In genomic region chr19:33375156-33375744, GRCh38 we compare ENCODE assay signal across 9 cellular contexts. TPM values are rescaled to one million over a fixed set of nuclear protein-coding genes. Genes with fewer than 3 reads are reported as not detected.
DNase-seq lines count a peak whose midpoint lies in the region; ATAC-seq, FAIRE-seq and TF ChIP-seq lines count a peak whose summit lies in the region.
"Had no signal": no experiment of that assay in that cellular context is flagged by ENCODE, and none has a peak within 500 bp of the region (broad histone marks: within the 10 kb centered on the region; RNA-seq: fewer than 3 reads in every experiment).

No MANE protein-coding gene starts in this region.

- H3K27ac Mint-ChIP-seq in mesothelial cell of epicardium = no peak overlapping the region

- TF ChIP-seq POLR2A in A549 (IDR thresholded peaks at IDR 0.05; ENCODE audit: low read length) (no peak), GM12878 (IDR thresholded peaks at IDR 0.05; ENCODE audit: low read depth, low read length) (no peak), GM18505 (IDR thresholded peaks at IDR 0.05; ENCODE audit: borderline replicate concordance, extremely low read depth, insufficient read depth, insufficient read length) (no peak)

- FAIRE-seq in A549 (lab: Jason Lieb, UNC) = no peak
- no peak for FAIRE-seq in GM12878 (lab: Jason Lieb, UNC)

- peaks cover 6% of the 10 kb centered on the region for H3K36me3 Mint-ChIP-seq in mesothelial cell of epicardium

- peak overlapping the region; percentile 75 for H3K4me3 Mint-ChIP-seq in mesothelial cell of epicardium

- TF ChIP-seq RAD21 in A549 (conservative IDR thresholded peaks at IDR 0.05 in 1 of 2, IDR thresholded peaks at IDR 0.05 in 1 of 2) (no peak), GM12878 (IDR thresholded peaks at IDR 0.05; ENCODE audit: insufficient read depth, low read depth, low read length) (no peak)

- 76% methylated on average over 9 of the region's 9 CpGs for WGBS in A549 (ENCODE audit: missing lambda C conversion rate)
- 71% methylated on average over 9 of the region's 9 CpGs for WGBS in GM12878 (ENCODE audit: insufficient coverage, insufficient replicate concordance, low lambda C conversion rate, missing lambda C conversion rate)

- H3K4me1 Mint-ChIP-seq in mesothelial cell of epicardium = peaks cover 19% of the 10 kb centered on the region

- TF ChIP-seq CTCF in A549 (IDR thresholded peaks at IDR 0.05) (no peak), HEK293 (tag by site-specific recombination; IDR thresholded peaks at IDR 0.05) (no peak), GM12878 (IDR thresholded peaks at IDR 0.05 in 2 of 3, conservative IDR thresholded peaks at IDR 0.05 in 1 of 3; ENCODE audit: control insufficient read depth in 2 of 3, extremely low read depth in 1 of 3, insufficient read depth in 1 of 3, low read depth in 3 of 3, low read length in 3 of 3) (no peak), mesothelial cell of epicardium (IDR thresholded peaks at IDR 0.05; ENCODE audit: unreplicated experiment) (no peak)

- in situ Hi-C loops in GM12878 (cut with MboI) = no loop called here

- BruUV-seq in GM12878 (replicated peaks; lab: Mats Ljungman, UMichigan) = no TSS peak

- H3K36me3 ChIP-seq in HEK293 (ENCODE audit: control insufficient read depth in 2 of 2, insufficient read depth in 1 of 2, low read length in 2 of 2) (peaks cover 14 to 18% of the 10 kb centered on the region in 2 experiments), GM12878 (ENCODE audit: control insufficient read depth in 2 of 2, insufficient read depth in 2 of 2, low read length in 1 of 2) (peaks cover 5 to 6% of the 10 kb centered on the region in 2 experiments; a peak in 2 of 4 replicates)
- H3K36me3 ChIP-seq: adrenal gland had no signal

- H3K9me3 ChIP-seq in A549 = no peaks in the 10 kb centered on the region
- H3K9me3 ChIP-seq in HEK293 (ENCODE audit: control insufficient read depth, insufficient read depth, low read depth, low read length) = no peaks in the 10 kb centered on the region
- no peaks in the 10 kb centered on the region for H3K9me3 ChIP-seq in GM12878 (replicated peaks; ENCODE audit: control insufficient read depth, insufficient read depth, low read length)
- H3K9me3 ChIP-seq: adrenal gland had no signal

- RAD21 ChIA-PET in GM12878 (lab: Charles Lee; ENCODE audit: unreplicated experiment) = interaction anchor here (2.1 kb wide), 1 partner anchor 198 kb away, joined by 9 read pairs; no protein-coding TSS in a partner anchor

- H3K27me3 Mint-ChIP-seq in mesothelial cell of epicardium (ENCODE audit: low read depth) = no peaks in the 10 kb centered on the region

- H3K4me3 ChIP-seq in A549 (peak overlapping the region; percentile 65), HEK293 (ENCODE audit: low read depth, low read length) (peak overlapping the region; percentile 82), GM12878 (peak overlapping the region; percentile 91)

- no peak overlapping the region for H2AFZ ChIP-seq in GM12878 (ENCODE audit: control insufficient read depth, low read depth, low read length)

- TF ChIP-seq EP300 in A549 (IDR thresholded peaks at IDR 0.05) (no peak), GM12878 (IDR thresholded peaks at IDR 0.05; ENCODE audit: borderline replicate concordance in 1 of 2, control insufficient read depth in 1 of 2, low read depth in 2 of 2, low read length in 2 of 2) (no peak)

- H3K9me3 Mint-ChIP-seq in mesothelial cell of epicardium = no peaks in the 10 kb centered on the region

- intact Hi-C loops in GM12878 (cut with micrococcal nuclease; ENCODE audit: unreplicated experiment) = no loop called here

- peaks cover 12% of the 10 kb centered on the region; the same call in 1 of the 2 replicates for H4K20me1 ChIP-seq in GM12878 (ENCODE audit: control insufficient read depth, insufficient read depth)

- H3K27ac ChIP-seq in A549 (peak overlapping the region; percentile 92 to 95), HEK293 (ENCODE audit: extremely low read depth, low read depth, low read length) (peak overlapping the region; percentile 100; the same call in 1 of the 2 replicates), GM12878 (ENCODE audit: control insufficient read depth, insufficient read depth) (peak overlapping the region; percentile 86; the same call in 1 of the 2 replicates)

- SMC1A ChIA-PET in GM12878 (lab: Charles Lee; ENCODE audit: uncharacterized antibody, unreplicated experiment) = interaction anchor here (1.0 to 1.1 kb wide), 2 partner anchors 55 to 934 kb away, joined by 3 read pairs; no protein-coding TSS in a partner anchor

- H3K4me2 ChIP-seq in A549 = peak overlapping the region; percentile 79
- peak overlapping the region; percentile 73 for H3K4me2 ChIP-seq in GM12878 (ENCODE audit: control insufficient read depth, insufficient read depth)

- CTCF ChIA-PET in A549 (lab: Yijun Ruan, JAX) = interaction anchor here (0.5 to 8.0 kb wide), 19 partner anchors 9 to 685 kb away, joined by 3 to 57 read pairs (median 9); partner anchors contain the start of gene CEBPA
- CTCF ChIA-PET in HEK293 (lab: Yijun Ruan, JAX) = interaction anchor here (0.7 to 3.0 kb wide), 11 partner anchors 9 to 394 kb away, joined by 3 to 21 read pairs (median 4); partner anchors contain the start of gene CEBPA
- CTCF ChIA-PET in GM12878 (lab: Yijun Ruan, JAX) = interaction anchor here (1.0 to 1.5 kb wide), 5 partner anchors 8 to 248 kb away, joined by 3 to 7 read pairs (median 3); no protein-coding TSS in a partner anchor

- ATAC-seq in A549 (no peak), GM12878 (no peak), GM18505 (IDR thresholded peaks at IDR 0.05; ENCODE audit: unreplicated experiment) (no peak)

- POLR2A ChIA-PET in A549 (lab: Yijun Ruan, JAX) = interaction anchor here (0.6 to 6.7 kb wide), 5 partner anchors 59 to 198 kb away, joined by 4 to 160 read pairs (median 14); partner anchors contain the start of gene CEBPA
- POLR2A ChIA-PET in HEK293 (lab: Yijun Ruan, JAX) = interaction anchor here (2.5 to 5.4 kb wide), 5 partner anchors 8 to 198 kb away, joined by 7 to 49 read pairs (median 17); partner anchors contain the start of gene CEBPA
- POLR2A ChIA-PET in GM12878 (lab: Charles Lee) = interaction anchor here (0.6 to 0.7 kb wide), 2 partner anchors 8 to 352 kb away, joined by 3 read pairs; no protein-coding TSS in a partner anchor

- peaks cover 52% of the 10 kb centered on the region for H3K79me2 ChIP-seq in GM12878 (ENCODE audit: control insufficient read depth, insufficient read depth, low read length)

- H3K9ac ChIP-seq in GM12878 (ENCODE audit: control insufficient read depth, insufficient read depth, low read length) = peak overlapping the region; percentile 86; the same call in 1 of the 2 replicates

- no peak for DNase-seq in A549 (ENCODE audit: low read depth in 1 of 2, low spot score in 1 of 2)
- no peak for DNase-seq in GM12878 (ENCODE audit: low read depth, low spot score)
- no peak for DNase-seq in mesothelial cell of epicardium (ENCODE audit: low spot score in 2 of 2, unreplicated experiment in 2 of 2)
- no peak for DNase-seq in cerebellar cortex (ENCODE audit: low spot score)
- no peak for DNase-seq in KG1 (lab: John Stamatoyannopoulos, UW)
- DNase-seq in EL = no peak
- DNase-seq: adrenal gland had no signal

- H3K4me1 ChIP-seq in A549 (peaks cover 37% of the 10 kb centered on the region), HEK293 (ENCODE audit: control insufficient read depth, insufficient read depth, low read length) (peaks cover 54% of the 10 kb centered on the region), GM12878 (ENCODE audit: control insufficient read depth, insufficient read depth, low read length) (no peaks in the 10 kb centered on the region; the same call in 1 of the 2 replicates)

- H3K27me3 ChIP-seq in GM12878 (replicated peaks in 1 of 2; ENCODE audit: control insufficient read depth in 2 of 2, insufficient read depth in 2 of 2, low read length in 1 of 2) = no peaks in the 10 kb centered on the region
- H3K27me3 ChIP-seq: adrenal gland had no signal

TF ChIP-seq in A549, 52 proteins besides CTCF, POLR2A, EP300 and RAD21 (continues in another document):
- TF ChIP-seq FOSB (CRISPR knock-in tag; IDR thresholded peaks at IDR 0.05) = no peak
- TF ChIP-seq TFCP2L1 (CRISPR knock-in tag; IDR thresholded peaks at IDR 0.05) = no peak

TF ChIP-seq in HEK293, 187 proteins besides CTCF, POLR2A, EP300 and RAD21 (continues in another document):
- no peak for TF ChIP-seq ZNF341 (tag by site-specific recombination; IDR thresholded peaks at IDR 0.05; ENCODE audit: low read depth)

TF ChIP-seq in GM12878, 131 proteins besides CTCF, POLR2A, EP300 and RAD21 (continues in another document):
- TF ChIP-seq SREBF2 (IDR thresholded peaks at IDR 0.05; ENCODE audit: low read length) (no peak), EGR1 (IDR thresholded peaks at IDR 0.05; ENCODE audit: borderline replicate concordance in 1 of 2, low read depth in 2 of 2, low read length in 2 of 2) (no peak), NRF1 (conservative IDR thresholded peaks at IDR 0.05; ENCODE audit: low read depth, low read length) (no peak), TCF12 (IDR thresholded peaks at IDR 0.05; ENCODE audit: low read depth, low read length) (no peak)

RNA-seq across cellular contexts. Expression of gene CEBPG, which starts 1.7 kb away (rescaled TPM):
- polyA plus RNA-seq in A549 (2011; rRNA removed) (104 and 138 TPM in 2 replicates), A549 (2017; fragmentation: RNase III; extraction: RNeasy Plus Mini Kit Qiagen cat#74134 plus additional on column Dnase treatment) (34.0 to 35.7 TPM (median 34.3 TPM) in 3 replicates), GM12878 (2011; rRNA removed) (20.8 and 30.4 TPM in 2 replicates), GM12878 (2014; fragmentation: Illumina TruSeq; extraction: Trizol) (19.6 and 20.9 TPM in 2 replicates), GM12878 (2014; fragmentation: Nextera tagmentation; extraction: Ambion mirVana) (1 to 10 TPM; 5.2 to 8.1 TPM), GM12878 (2014; rRNA removed) (16.2 and 19.4 TPM in 2 replicates), GM12878 (2016; fragmentation: Nextera tagmentation; extraction: Ambion mirVana) (10 to 100 TPM; 21.6 to 22.4 TPM)
- 25.7 and 27.7 TPM in 2 replicates for polyA plus RNA-seq in A549 (2012; cell fraction: cytosol; rRNA removed)
- 11.1 and 12.8 TPM in 2 replicates for polyA plus RNA-seq in A549 (2012; cell fraction: nucleus; rRNA removed)
- 62.1 and 64.8 TPM in 2 replicates for polyA minus RNA-seq in A549 (2011; rRNA and poly(A)+ RNA removed)
- 11.6 and 12.7 TPM in 2 replicates for total RNA-seq in GM12878 (2013; cell fraction: nucleolus; rRNA removed)
- total RNA-seq in GM12878 (2014; rRNA removed) (19.7 and 22.8 TPM in 2 replicates), GM12878 (2014; rRNA removed; fragmentation: Illumina TruSeq; extraction: Trizol) (20.6 and 21.2 TPM in 2 replicates), GM12878 (2021) (19.6 and 20.3 TPM in 2 replicates), mesothelial cell of epicardium (19.5 to 20.6 TPM (median 19.8 TPM) in 3 replicates)
- 12.2 TPM for polyA plus RNA-seq in GM12878 (2011; ENCODE audit: low read depth)
- 10.9 and 13.2 TPM in 2 replicates for polyA plus RNA-seq in GM12878 (2011; cell fraction: cytosol; rRNA removed)
- 10.0 and 11.6 TPM in 2 replicates for polyA plus RNA-seq in GM12878 (2011; cell fraction: nucleus; rRNA removed)
- polyA plus RNA-seq in GM12878 (2012) = 11.6 and 14.2 TPM in 2 replicates
- 12.7 and 15.5 TPM in 2 replicates for polyA minus RNA-seq in GM12878 (2011; rRNA and poly(A)+ RNA removed)
- 5.3 and 7.1 TPM in 2 replicates for polyA minus RNA-seq in GM12878 (2011; cell fraction: cytosol; rRNA and poly(A)+ RNA removed)
- polyA minus RNA-seq in GM12878 (2011; cell fraction: nucleus; rRNA and poly(A)+ RNA removed) = 6.5 and 8.3 TPM in 2 replicates
